In genomic region chr16:68281368-68282063, GRCh38 we compare ENCODE assay signal across 1 cellular context.
TF ChIP-seq lines count a peak whose summit lies in the region.

No MANE protein-coding gene starts in this region.

TF ChIP-seq in HepG2, 621 proteins besides CTCF, POLR2A, EP300 and RAD21 (continued from another document and continues in another):
- TF ChIP-seq, protein P1, sequence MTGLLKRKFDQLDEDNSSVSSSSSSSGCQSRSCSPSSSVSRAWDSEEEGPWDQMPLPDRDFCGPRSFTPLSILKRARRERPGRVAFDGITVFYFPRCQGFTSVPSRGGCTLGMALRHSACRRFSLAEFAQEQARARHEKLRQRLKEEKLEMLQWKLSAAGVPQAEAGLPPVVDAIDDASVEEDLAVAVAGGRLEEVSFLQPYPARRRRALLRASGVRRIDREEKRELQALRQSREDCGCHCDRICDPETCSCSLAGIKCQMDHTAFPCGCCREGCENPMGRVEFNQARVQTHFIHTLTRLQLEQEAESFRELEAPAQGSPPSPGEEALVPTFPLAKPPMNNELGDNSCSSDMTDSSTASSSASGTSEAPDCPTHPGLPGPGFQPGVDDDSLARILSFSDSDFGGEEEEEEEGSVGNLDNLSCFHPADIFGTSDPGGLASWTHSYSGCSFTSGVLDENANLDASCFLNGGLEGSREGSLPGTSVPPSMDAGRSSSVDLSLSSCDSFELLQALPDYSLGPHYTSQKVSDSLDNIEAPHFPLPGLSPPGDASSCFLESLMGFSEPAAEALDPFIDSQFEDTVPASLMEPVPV (CRISPR knock-in tag; IDR thresholded peaks at IDR 0.05): peak; percentile 47; the same call in 1 of the 2 replicates
- TF ChIP-seq NCOA2 (CRISPR knock-in tag; IDR thresholded peaks at IDR 0.05) (peak; percentile 97), HHEX (CRISPR knock-in tag; IDR thresholded peaks at IDR 0.05) (peak; percentile 91), RELA (CRISPR knock-in tag; IDR thresholded peaks at IDR 0.05) (no peak), ZNF451 (CRISPR knock-in tag; IDR thresholded peaks at IDR 0.05) (peak; percentile 50; the same call in 1 of the 2 replicates), SMC3 (IDR thresholded peaks at IDR 0.05; ENCODE audit: low read length) (peak; percentile 59), KDM5A (IDR thresholded peaks at IDR 0.05; ENCODE audit: borderline replicate concordance, low read length) (peak; percentile 37; the same call in 1 of the 2 replicates), ZNF607 (CRISPR knock-in tag; IDR thresholded peaks at IDR 0.05; ENCODE audit: borderline replicate concordance) (peak; percentile 63; the same call in 1 of the 2 replicates), DBP (CRISPR knock-in tag; IDR thresholded peaks at IDR 0.05; ENCODE audit: not compliant biosample characterization) (no peak), MIER2 (CRISPR knock-in tag; IDR thresholded peaks at IDR 0.05) (peak; percentile 73; the same call in 1 of the 2 replicates), PRDM10 (CRISPR knock-in tag; IDR thresholded peaks at IDR 0.05; ENCODE audit: low read depth) (peak; percentile 61; the same call in 1 of the 2 replicates), ZBTB7B (CRISPR knock-in tag; IDR thresholded peaks at IDR 0.05) (peak; percentile 86), ARID3A (IDR thresholded peaks at IDR 0.05; ENCODE audit: low read depth, low read length) (peak; percentile 85), ARNTL (CRISPR knock-in tag; IDR thresholded peaks at IDR 0.05) (peak; percentile 86), ETV6 (CRISPR knock-in tag; conservative IDR thresholded peaks at IDR 0.05) (no peak), ZNF513 (CRISPR knock-in tag; conservative IDR thresholded peaks at IDR 0.05) (no peak), ZNF230 (CRISPR knock-in tag; IDR thresholded peaks at IDR 0.05) (0 out of 2 replicates have a peak, but pooled peaks have one; percentile 61), ELF1 (CRISPR knock-in tag; IDR thresholded peaks at IDR 0.05) (peak; percentile 24; the same call in 1 of the 2 replicates), ATF4 (CRISPR knock-in tag; IDR thresholded peaks at IDR 0.05) (peak in 1 of 2 experiments; percentile 42; a peak in 1 of 4 replicates), EEA1 (CRISPR knock-in tag; IDR thresholded peaks at IDR 0.05; ENCODE audit: borderline replicate concordance) (no peak), SP5 (CRISPR knock-in tag; IDR thresholded peaks at IDR 0.05; ENCODE audit: borderline replicate concordance, low read depth) (peak; percentile 99), TOPORS (CRISPR knock-in tag; IDR thresholded peaks at IDR 0.05) (0 out of 2 replicates have a peak, but pooled peaks have one; percentile 56), CBFB (CRISPR knock-in tag; IDR thresholded peaks at IDR 0.05) (peak; percentile 77; the same call in 1 of the 2 replicates), SKI (IDR thresholded peaks at IDR 0.05; ENCODE audit: partially characterized antibody) (peak; percentile 66), HOXD1 (CRISPR knock-in tag; IDR thresholded peaks at IDR 0.05) (no peak), SAP130 (CRISPR knock-in tag; IDR thresholded peaks at IDR 0.05; ENCODE audit: low read depth) (peak; percentile 99), KMT2A (CRISPR knock-in tag; IDR thresholded peaks at IDR 0.05) (peak; percentile 68; the same call in 1 of the 2 replicates), ZNF326 (CRISPR knock-in tag; IDR thresholded peaks at IDR 0.05; ENCODE audit: borderline replicate concordance) (no peak), ZNF614 (CRISPR knock-in tag; IDR thresholded peaks at IDR 0.05; ENCODE audit: borderline replicate concordance) (peak; percentile 98), FOSL2 (CRISPR knock-in tag; IDR thresholded peaks at IDR 0.05) (peak; percentile 92), CEBPG (CRISPR knock-in tag; IDR thresholded peaks at IDR 0.05) (peak; percentile 88), CENPT (CRISPR knock-in tag; IDR thresholded peaks at IDR 0.05; ENCODE audit: low read depth) (no peak), POGZ (CRISPR knock-in tag; IDR thresholded peaks at IDR 0.05) (peak; percentile 78), RCOR2 (CRISPR knock-in tag; IDR thresholded peaks at IDR 0.05) (peak; percentile 96), ZNF3 (CRISPR knock-in tag; IDR thresholded peaks at IDR 0.05) (peak; percentile 76; the same call in 1 of the 2 replicates), ATF6 (CRISPR knock-in tag; conservative IDR thresholded peaks at IDR 0.05) (no peak)
- TF ChIP-seq, protein P2, sequence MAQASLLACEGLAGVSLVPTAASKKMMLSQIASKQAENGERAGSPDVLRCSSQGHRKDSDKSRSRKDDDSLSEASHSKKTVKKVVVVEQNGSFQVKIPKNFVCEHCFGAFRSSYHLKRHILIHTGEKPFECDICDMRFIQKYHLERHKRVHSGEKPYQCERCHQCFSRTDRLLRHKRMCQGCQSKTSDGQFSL (CRISPR knock-in tag; IDR thresholded peaks at IDR 0.05): no peak
- TF ChIP-seq, protein P3, sequence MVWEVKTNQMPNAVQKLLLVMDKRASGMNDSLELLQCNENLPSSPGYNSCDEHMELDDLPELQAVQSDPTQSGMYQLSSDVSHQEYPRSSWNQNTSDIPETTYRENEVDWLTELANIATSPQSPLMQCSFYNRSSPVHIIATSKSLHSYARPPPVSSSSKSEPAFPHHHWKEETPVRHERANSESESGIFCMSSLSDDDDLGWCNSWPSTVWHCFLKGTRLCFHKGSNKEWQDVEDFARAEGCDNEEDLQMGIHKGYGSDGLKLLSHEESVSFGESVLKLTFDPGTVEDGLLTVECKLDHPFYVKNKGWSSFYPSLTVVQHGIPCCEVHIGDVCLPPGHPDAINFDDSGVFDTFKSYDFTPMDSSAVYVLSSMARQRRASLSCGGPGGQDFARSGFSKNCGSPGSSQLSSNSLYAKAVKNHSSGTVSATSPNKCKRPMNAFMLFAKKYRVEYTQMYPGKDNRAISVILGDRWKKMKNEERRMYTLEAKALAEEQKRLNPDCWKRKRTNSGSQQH (CRISPR knock-in tag; IDR thresholded peaks at IDR 0.05; ENCODE audit: low read depth): peak; percentile 88
- TF ChIP-seq, protein P4, sequence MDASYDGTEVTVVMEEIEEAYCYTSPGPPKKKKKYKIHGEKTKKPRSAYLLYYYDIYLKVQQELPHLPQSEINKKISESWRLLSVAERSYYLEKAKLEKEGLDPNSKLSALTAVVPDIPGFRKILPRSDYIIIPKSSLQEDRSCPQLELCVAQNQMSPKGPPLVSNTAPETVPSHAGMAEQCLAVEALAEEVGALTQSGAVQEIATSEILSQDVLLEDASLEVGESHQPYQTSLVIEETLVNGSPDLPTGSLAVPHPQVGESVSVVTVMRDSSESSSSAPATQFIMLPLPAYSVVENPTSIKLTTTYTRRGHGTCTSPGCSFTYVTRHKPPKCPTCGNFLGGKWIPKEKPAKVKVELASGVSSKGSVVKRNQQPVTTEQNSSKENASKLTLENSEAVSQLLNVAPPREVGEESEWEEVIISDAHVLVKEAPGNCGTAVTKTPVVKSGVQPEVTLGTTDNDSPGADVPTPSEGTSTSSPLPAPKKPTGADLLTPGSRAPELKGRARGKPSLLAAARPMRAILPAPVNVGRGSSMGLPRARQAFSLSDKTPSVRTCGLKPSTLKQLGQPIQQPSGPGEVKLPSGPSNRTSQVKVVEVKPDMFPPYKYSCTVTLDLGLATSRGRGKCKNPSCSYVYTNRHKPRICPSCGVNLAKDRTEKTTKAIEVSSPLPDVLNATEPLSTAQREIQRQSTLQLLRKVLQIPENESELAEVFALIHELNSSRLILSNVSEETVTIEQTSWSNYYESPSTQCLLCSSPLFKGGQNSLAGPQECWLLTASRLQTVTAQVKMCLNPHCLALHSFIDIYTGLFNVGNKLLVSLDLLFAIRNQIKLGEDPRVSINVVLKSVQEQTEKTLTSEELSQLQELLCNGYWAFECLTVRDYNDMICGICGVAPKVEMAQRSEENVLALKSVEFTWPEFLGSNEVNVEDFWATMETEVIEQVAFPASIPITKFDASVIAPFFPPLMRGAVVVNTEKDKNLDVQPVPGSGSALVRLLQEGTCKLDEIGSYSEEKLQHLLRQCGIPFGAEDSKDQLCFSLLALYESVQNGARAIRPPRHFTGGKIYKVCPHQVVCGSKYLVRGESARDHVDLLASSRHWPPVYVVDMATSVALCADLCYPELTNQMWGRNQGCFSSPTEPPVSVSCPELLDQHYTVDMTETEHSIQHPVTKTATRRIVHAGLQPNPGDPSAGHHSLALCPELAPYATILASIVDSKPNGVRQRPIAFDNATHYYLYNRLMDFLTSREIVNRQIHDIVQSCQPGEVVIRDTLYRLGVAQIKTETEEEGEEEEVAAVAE (CRISPR knock-in tag; IDR thresholded peaks at IDR 0.05; ENCODE audit: borderline replicate concordance): peak; percentile 62; the same call in 1 of the 2 replicates
